Comparison of ENCODE assay signal across 18 cellular contexts in the genomic region with DNA sequence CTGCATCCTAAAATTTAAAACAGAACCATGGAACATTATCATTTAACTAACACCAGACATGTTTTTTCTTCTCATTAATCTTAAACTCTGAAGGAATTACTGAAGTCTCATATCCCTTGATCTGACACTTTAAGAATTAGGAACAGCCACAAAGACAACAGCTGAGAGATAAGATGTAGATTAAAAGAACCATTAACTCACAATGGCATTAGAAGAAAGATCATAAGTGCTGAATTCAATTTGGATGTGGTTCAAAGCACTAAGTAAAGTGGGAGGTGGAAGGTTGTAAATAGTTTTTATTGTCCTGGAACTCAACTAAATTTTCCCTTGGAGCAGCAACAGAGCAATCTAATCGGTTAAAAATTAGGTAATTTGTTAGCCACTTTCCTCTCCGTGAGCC.
"Had no signal": no experiment of that assay in that cellular context is flagged by ENCODE, and none has a peak within 500 bp of the region (broad histone marks: within the 10 kb centered on the region; RNA-seq: fewer than 3 reads in every experiment).

No MANE protein-coding gene starts in this region.

- H3K36me3 ChIP-seq: adrenal gland, left ventricle myocardium inferior, spleen, suprapubic skin, tibial nerve had no signal

- DNase-seq: activated CD4-positive, alpha-beta T cell treated with anti-CD3 and anti-CD28 coated beads for 4 hours; activated CD4-positive, alpha-beta T cell treated with anti-CD3 and anti-CD28 coated beads, Interleukin-2, amount 50 U/mL, for 48 hours; activated CD4-positive, CD25-positive, alpha-beta regulatory T cell; activated CD8-positive, alpha-beta memory T cell treated with anti-CD3 and anti-CD28 coated beads, Interleukin-2, amount 50 U/mL, for 48 hours; activated naive CD4-positive, alpha-beta T cell; activated T-cell treated with anti-CD3 and anti-CD28 coated beads, Interleukin-2, amount 50 U/mL, for 4 hours; adrenal gland; cerebellar nuclear complex; immature natural killer cell; left ventricle myocardium inferior; mammary epithelial cell; nucleus accumbens; spleen; stimulated activated naive CD8-positive, alpha-beta T cell treated with anti-CD3 and anti-CD28 coated beads, Interleukin-15, amount 100 ng/mL, for 72 hours; T1000 had no signal

- H3K4me1 ChIP-seq: adrenal gland, left ventricle myocardium inferior, spleen, suprapubic skin, tibial nerve had no signal

- H3K27me3 ChIP-seq: adrenal gland, spleen, suprapubic skin, tibial nerve had no signal

- ATAC-seq: activated T-cell treated with anti-CD3 and anti-CD28 coated beads, Interleukin-2, amount 50 U/mL, for 4 hours; stimulated activated naive CD8-positive, alpha-beta T cell treated with anti-CD3 and anti-CD28 coated beads, Interleukin-15, amount 100 ng/mL, for 72 hours had no signal

- H3K27ac ChIP-seq: adrenal gland, coronary artery, left ventricle myocardium inferior, spleen, suprapubic skin, tibial nerve had no signal

- H3K4me3 ChIP-seq: adrenal gland, coronary artery, left ventricle myocardium inferior, spleen, suprapubic skin, tibial nerve had no signal

- H3K9me3 ChIP-seq: adrenal gland, suprapubic skin had no signal
